20 cellular contexts compared by ENCODE assay signal in the genomic region with DNA sequence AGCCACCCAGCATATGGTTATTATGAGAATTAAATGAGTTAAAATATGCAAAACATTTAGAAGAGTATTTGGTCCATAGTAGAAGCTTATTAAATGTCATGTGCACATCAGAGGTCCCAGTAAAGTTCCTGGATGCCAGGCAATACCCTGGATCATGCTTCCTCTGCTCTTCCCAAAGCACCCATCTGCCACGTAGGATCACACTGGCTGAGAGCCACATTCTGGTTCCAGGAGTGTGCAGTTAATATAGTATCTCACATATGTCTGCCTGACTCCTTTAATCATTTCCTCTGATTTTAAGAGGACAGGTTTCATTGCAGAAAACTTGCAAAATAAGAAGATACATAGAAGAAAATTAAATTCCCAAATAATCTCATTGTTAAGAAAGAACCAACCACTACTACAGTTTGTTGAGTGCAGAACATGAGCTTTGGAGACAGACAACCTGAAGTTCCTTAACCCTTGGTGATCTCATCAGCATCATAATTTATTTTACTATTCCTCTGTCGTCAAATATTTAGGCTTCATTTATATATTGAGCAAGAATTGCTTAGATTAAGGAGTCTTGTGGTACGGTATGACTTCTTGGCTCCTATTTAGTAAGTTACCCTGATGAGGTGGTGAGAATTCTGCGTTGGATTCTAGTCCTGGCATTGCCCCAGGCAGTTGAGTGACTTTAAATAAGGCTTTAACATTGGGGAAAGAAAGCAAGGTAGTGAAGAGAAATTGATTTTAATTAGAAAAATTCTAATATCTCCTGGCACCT. TPM values are rescaled to one million over a fixed set of nuclear protein-coding genes. Genes with fewer than 3 reads are reported as not detected.
A peak's percentile ranks its signal among the peaks of the same experiment; 100 is the strongest.
DNase-seq lines count a peak whose midpoint lies in the region; ATAC-seq lines count a peak whose summit lies in the region.
"Had no signal": no experiment of that assay in that cellular context is flagged by ENCODE, and none has a peak within 500 bp of the region (broad histone marks: within the 10 kb centered on the region; RNA-seq: fewer than 3 reads in every experiment).

No MANE protein-coding gene starts in this region.

- H3K9me3 ChIP-seq in SK-N-MC (ENCODE audit: low read depth, low read length) = no peaks in the 10 kb centered on the region
- H3K9me3 ChIP-seq: MG63 had no signal

- peak overlapping the region; percentile 99 for H3K27ac ChIP-seq in SK-N-MC
- H3K27ac ChIP-seq: C4-2B, GM23248, HL-60 had no signal

- ATAC-seq in stimulated activated naive CD8-positive, alpha-beta T cell treated with anti-CD3 and anti-CD28 coated beads, Interleukin-15, Interleukin-2, amounts not matched to agents 100 U/mL and 50 U/mL, for 24 hours = no peak
- ATAC-seq in HG03108 (IDR thresholded peaks at IDR 0.05; ENCODE audit: unreplicated experiment) (no peak), GM21526 (IDR thresholded peaks at IDR 0.05; ENCODE audit: low FRiP score, unreplicated experiment) (no peak)

- no peaks in the 10 kb centered on the region for H3K36me3 ChIP-seq in SK-N-MC (ENCODE audit: insufficient read depth, low read length)
- H3K36me3 ChIP-seq: MG63 had no signal

- no peak overlapping the region for H3K9ac ChIP-seq in SK-N-MC (ENCODE audit: insufficient read length)
- H3K9ac ChIP-seq: GM23248 had no signal

- no peak overlapping the region for H3K4me3 ChIP-seq in SK-N-MC
- H3K4me3 ChIP-seq: GM23248, MG63 had no signal

- DNase-seq in HCEC 1CT (peak; percentile 50), M059J (ENCODE audit: low read depth) (peak; percentile 45), SK-N-MC (ENCODE audit: low read depth, low spot score) (no peak), iris pigment epithelial cell (ENCODE audit: low read depth) (peak; percentile 45), DMS153 treated with DMSO at 0.1 percent for 48 hours (lab: John Stamatoyannopoulos, UW; ENCODE audit: unreplicated experiment) (no peak)
- no peak for DNase-seq in stimulated activated naive CD8-positive, alpha-beta T cell treated with anti-CD3 and anti-CD28 coated beads, Interleukin-15, Interleukin-2, amounts not matched to agents 100 U/mL and 50 U/mL, for 24 hours
- DNase-seq: AML-193, GDM1, GM23248, MG63, NCI-H1048, NCI-H2107, NCI-H345, NCI-H526 treated with DMSO at 0.1 percent for 48 hours, OCI-M1, Right ventricle myocardium superior had no signal

RNA-seq across cellular contexts. Expression of a gene that starts 12.3 kb away (rescaled TPM):
- total RNA-seq in M059J (2014; rRNA removed; shearing (Covaris generic)) = 3.9 and 5.8 TPM in 2 replicates

Comparison
In these comparisons a context has a peak if more than half of its experiments do, and no peak if none do; other contexts are left out.
1. DNase-seq: peak in HCEC 1CT (single experiment), M059J (single experiment) and iris pigment epithelial cell (single experiment); none in SK-N-MC (single experiment), DMS153 treated with DMSO at 0.1 percent for 48 hours (single experiment) and stimulated activated naive CD8-positive, alpha-beta T cell treated with anti-CD3 and anti-CD28 coated beads, Interleukin-15, Interleukin-2, amounts not matched to agents 100 U/mL and 50 U/mL, for 24 hours (single experiment).